ENCODE assay signal across 17 cellular contexts in the genomic region with DNA sequence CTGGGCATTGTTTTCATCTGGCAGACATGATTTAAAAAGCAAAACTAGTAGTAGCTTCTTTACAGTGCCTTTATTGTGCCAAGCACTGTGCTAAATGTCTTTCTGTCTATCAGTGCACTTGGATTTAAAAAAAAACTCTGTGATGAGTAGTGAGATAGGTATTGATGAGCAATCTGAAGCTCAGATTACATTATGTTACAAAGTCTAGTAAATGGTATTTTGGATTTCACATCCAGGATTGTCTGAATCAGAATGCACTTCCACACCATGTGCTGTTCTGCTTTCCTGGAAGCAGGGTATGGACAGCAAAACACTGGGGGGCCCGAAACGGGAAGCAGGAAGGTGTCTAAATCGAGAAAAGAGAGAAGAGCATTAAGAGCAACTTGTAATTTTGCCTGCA.
A peak's percentile ranks its signal among the peaks of the same experiment; 100 is the strongest.
DNase-seq lines count a peak whose midpoint lies in the region; ATAC-seq and TF ChIP-seq lines count a peak whose summit lies in the region.
"Had no signal": no experiment of that assay in that cellular context is flagged by ENCODE, and none has a peak within 500 bp of the region (broad histone marks: within the 10 kb centered on the region; RNA-seq: fewer than 3 reads in every experiment).

No MANE protein-coding gene starts in this region.

- no peaks in the 10 kb centered on the region for H3K27me3 ChIP-seq in foreskin keratinocyte
- H3K27me3 ChIP-seq: hepatocyte, neutrophil, sigmoid colon had no signal

- H3K4me3 ChIP-seq in AG10803 (ENCODE audit: low read length), result no peak overlapping the region
- H3K4me3 ChIP-seq: hepatocyte, mucosa of descending colon, sigmoid colon had no signal

- ATAC-seq in foreskin keratinocyte, result peak; percentile 96
- ATAC-seq: mucosa of descending colon, T-cell had no signal

- peak; percentile 68 for DNase-seq in AG10803 (ENCODE audit: low read depth)
- DNase-seq in LHCN-M2 (ENCODE audit: low read depth), result peak; percentile 68
- peak; percentile 24 for DNase-seq in amniotic epithelial cell (ENCODE audit: low read depth)
- peak; percentile 47 to 71 for DNase-seq in foreskin keratinocyte
- no peak for DNase-seq in NCI-H146 treated with DMSO at 0.1 percent for 48 hours (lab: John Stamatoyannopoulos, UW; ENCODE audit: unreplicated experiment)
- no peak for DNase-seq in GM19240 (ENCODE audit: insufficient read length, low spot score)
- DNase-seq in stimulated activated CD4-positive, alpha-beta T cell treated with anti-CD3 and anti-CD28 coated beads, Interleukin-2, amount 100 ng/mL, for 24 hours, result no peak
- no peak for DNase-seq in iPS-NIHi11 (ENCODE audit: low spot score)
- DNase-seq: cortex of kidney; H9; mucosa of descending colon; NCI-H1092; sigmoid colon; stimulated activated CD4-positive, alpha-beta T cell treated with anti-CD3 and anti-CD28 coated beads, Interleukin-4, amount 100 ng/mL, for 1 hour; T-cell had no signal

- TF ChIP-seq CTCF in AG10803 (conservative IDR thresholded peaks at IDR 0.05; ENCODE audit: low read length) (no peak), foreskin keratinocyte (conservative IDR thresholded peaks at IDR 0.05) (no peak)

- H3K27ac ChIP-seq in foreskin keratinocyte, result no peak overlapping the region
- H3K27ac ChIP-seq: hepatocyte, neutrophil, sigmoid colon had no signal

- H3K4me1 ChIP-seq in foreskin keratinocyte, result peaks cover 13% of the 10 kb centered on the region

Comparison
In these comparisons a context has a peak if more than half of its experiments do, and no peak if none do; other contexts are left out.
1. DNase-seq: peak in AG10803 (single experiment), LHCN-M2 (single experiment), amniotic epithelial cell (single experiment) and foreskin keratinocyte (2 of 2); none in NCI-H146 treated with DMSO at 0.1 percent for 48 hours (single experiment), GM19240 (single experiment), stimulated activated CD4-positive, alpha-beta T cell treated with anti-CD3 and anti-CD28 coated beads, Interleukin-2, amount 100 ng/mL, for 24 hours (0 of 2) and iPS-NIHi11 (single experiment).